ENCODE assay signal across 8 cellular contexts in the genomic region with DNA sequence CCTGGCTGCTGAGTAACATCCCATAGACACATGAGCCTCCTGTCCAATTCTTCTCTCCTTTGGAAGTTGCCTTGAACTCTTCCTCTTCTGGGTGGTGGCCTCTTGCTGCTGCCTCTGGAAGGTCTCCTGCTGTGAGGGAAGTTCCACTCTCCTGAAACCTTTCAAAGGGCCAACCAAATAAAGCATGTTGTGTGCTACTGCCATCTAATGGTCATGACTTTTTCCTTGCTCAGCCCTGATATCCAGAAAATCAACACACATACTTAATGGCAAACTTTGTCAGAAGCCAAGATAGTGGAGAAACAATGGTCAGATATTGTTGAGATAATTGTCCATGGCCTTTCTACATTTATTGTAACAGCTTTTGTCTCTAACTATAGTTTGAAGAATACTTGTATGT. TPM values are rescaled to one million over a fixed set of nuclear protein-coding genes. Genes with fewer than 3 reads are reported as not detected.
DNase-seq lines count a peak whose midpoint lies in the region; ATAC-seq, FAIRE-seq and TF ChIP-seq lines count a peak whose summit lies in the region.

No MANE protein-coding gene starts in this region.

- no peak overlapping the region for H3K27ac Mint-ChIP-seq in activated T-helper 17 cell treated with anti-CD3 and anti-CD28 coated beads, Interleukin-2, amount 50 U/mL, for 72 hours

- no peaks in the 10 kb centered on the region for H3K9me3 ChIP-seq in lower lobe of right lung

- no peak for DNase-seq in D721Med (ENCODE audit: insufficient read length, low spot score)
- DNase-seq in lower lobe of right lung = no peak
- no peak for DNase-seq in stimulated activated naive CD4-positive, alpha-beta T cell treated with Interleukin-2 at 50 U/mL for 16 hours (lab: John Stamatoyannopoulos, UW)
- DNase-seq in NCI-H226 = no peak

- no peaks in the 10 kb centered on the region for H3K36me3 ChIP-seq in lower lobe of right lung

- TF ChIP-seq CTCF in D721Med (IDR thresholded peaks at IDR 0.05; ENCODE audit: insufficient read depth, missing control alignments) (peak; percentile 23), lower lobe of right lung (IDR thresholded peaks at IDR 0.05) (peak; percentile 40)

- no peak overlapping the region for H3K4me3 Mint-ChIP-seq in activated T-helper 17 cell treated with anti-CD3 and anti-CD28 coated beads, Interleukin-2, amount 50 U/mL, for 72 hours

- H3K9me3 Mint-ChIP-seq in activated T-helper 17 cell treated with anti-CD3 and anti-CD28 coated beads, Interleukin-2, amount 50 U/mL, for 72 hours = no peaks in the 10 kb centered on the region

- H3K27me3 Mint-ChIP-seq in activated T-helper 17 cell treated with anti-CD3 and anti-CD28 coated beads, Interleukin-2, amount 50 U/mL, for 72 hours = no peaks in the 10 kb centered on the region

- no peaks in the 10 kb centered on the region for H3K27me3 ChIP-seq in lower lobe of right lung (ENCODE audit: low read depth)

- no peak overlapping the region for H3K4me3 ChIP-seq in lower lobe of right lung

- peak; percentile 59 for ATAC-seq in HG02852 (IDR thresholded peaks at IDR 0.05; ENCODE audit: unreplicated experiment)
- peak; percentile 29 for ATAC-seq in activated T-helper 17 cell treated with anti-CD3 and anti-CD28 coated beads, Interleukin-2, amount 50 U/mL, for 72 hours (replicated peaks)
- ATAC-seq in lower lobe of right lung = no peak
- ATAC-seq in HG02970 (IDR thresholded peaks at IDR 0.05; ENCODE audit: low FRiP score, unreplicated experiment) = no peak
- ATAC-seq in GM19035 (IDR thresholded peaks at IDR 0.05; ENCODE audit: unreplicated experiment) = no peak

- no peak overlapping the region for H3K27ac ChIP-seq in lower lobe of right lung

- H3K4me1 ChIP-seq in lower lobe of right lung = no peaks in the 10 kb centered on the region

- FAIRE-seq in D721Med (lab: Jason Lieb, UNC) = no peak

- intact Hi-C loops in lower lobe of right lung (cut with DNase I) = no loop called here

- no peaks in the 10 kb centered on the region for H3K36me3 Mint-ChIP-seq in activated T-helper 17 cell treated with anti-CD3 and anti-CD28 coated beads, Interleukin-2, amount 50 U/mL, for 72 hours (ENCODE audit: low read depth)

- H3K4me1 Mint-ChIP-seq in activated T-helper 17 cell treated with anti-CD3 and anti-CD28 coated beads, Interleukin-2, amount 50 U/mL, for 72 hours = no peaks in the 10 kb centered on the region

RNA-seq across cellular contexts. Expression of a gene that starts 19.1 kb away (rescaled TPM):
- total RNA-seq in activated T-helper 17 cell treated with anti-CD3 and anti-CD28 coated beads, Interleukin-2, amount 50 U/mL, for 72 hours = 1 to 10 TPM; 2.2 to 4.6 TPM
- 4.6 TPM for total RNA-seq in lower lobe of right lung

Comparison
In these comparisons a context has a peak if more than half of its experiments do, and no peak if none do; other contexts are left out.
1. ATAC-seq: peak in HG02852 (single experiment) and activated T-helper 17 cell treated with anti-CD3 and anti-CD28 coated beads, Interleukin-2, amount 50 U/mL, for 72 hours (single experiment); none in lower lobe of right lung (0 of 2), HG02970 (single experiment) and GM19035 (single experiment).